In the genomic region with DNA sequence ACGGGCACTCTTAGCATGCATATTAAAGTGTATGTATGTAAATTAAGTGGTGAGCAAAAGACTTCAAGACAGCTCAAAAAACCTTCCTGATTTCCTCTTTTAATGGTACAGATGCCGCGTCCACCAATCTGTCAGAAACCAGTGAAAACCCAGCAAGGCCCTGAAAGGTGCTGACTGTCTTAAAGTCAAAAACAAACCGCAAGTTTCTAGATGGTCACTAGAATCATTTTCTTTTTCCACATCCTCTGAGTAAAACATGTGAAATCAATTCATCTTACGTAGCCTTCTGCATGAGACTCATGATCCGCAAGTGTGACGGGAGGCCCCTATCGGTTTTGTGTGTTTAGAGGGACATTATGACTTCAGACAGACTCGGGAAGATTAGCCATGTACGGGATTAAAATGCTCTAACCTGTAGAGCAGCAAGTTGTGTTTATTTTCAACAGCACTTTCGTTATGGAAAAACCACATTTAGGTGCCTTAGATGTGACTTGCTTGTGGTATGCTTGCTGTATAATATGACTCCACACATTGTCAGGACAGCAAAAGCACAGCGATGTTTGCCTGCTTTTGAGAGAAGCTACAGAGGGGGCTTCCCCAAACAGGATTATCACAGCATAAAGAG, we compare ENCODE assay signal across 12 cellular contexts.
DNase-seq lines count a peak whose midpoint lies in the region; ATAC-seq and TF ChIP-seq lines count a peak whose summit lies in the region.
"Had no signal": no experiment of that assay in that cellular context is flagged by ENCODE, and none has a peak within 500 bp of the region (broad histone marks: within the 10 kb centered on the region; RNA-seq: fewer than 3 reads in every experiment).

No MANE protein-coding gene starts in this region.

- peak overlapping the region; percentile 55 for H3K4me3 Mint-ChIP-seq in activated naive CD4-positive, alpha-beta T cell treated with anti-CD3 and anti-CD28 coated beads, Interleukin-2, amount 50 U/mL, for 24 hours
- H3K4me3 Mint-ChIP-seq in stimulated activated memory B cell treated with anti-CD40 and anti-IgM and Interleukin-4, amounts not matched to agents 10 μg/mL and 1 μg/mL and 100 μg/mL, for 72 hours, result peak overlapping the region; percentile 34
- H3K4me3 Mint-ChIP-seq in WTC11, result no peak overlapping the region

- H3K9me3 ChIP-seq in aorta (ENCODE audit: control insufficient read depth, low read length), result no peaks in the 10 kb centered on the region
- H3K9me3 ChIP-seq: left lung, tibial artery had no signal

- peaks cover 47% of the 10 kb centered on the region for H3K4me1 Mint-ChIP-seq in activated naive CD4-positive, alpha-beta T cell treated with anti-CD3 and anti-CD28 coated beads, Interleukin-2, amount 50 U/mL, for 24 hours
- H3K4me1 Mint-ChIP-seq in stimulated activated memory B cell treated with anti-CD40 and anti-IgM and Interleukin-4, amounts not matched to agents 10 μg/mL and 1 μg/mL and 100 μg/mL, for 72 hours, result peaks cover 51% of the 10 kb centered on the region
- peaks cover 5% of the 10 kb centered on the region; the same call in 1 of the 2 replicates for H3K4me1 Mint-ChIP-seq in WTC11

- no peak overlapping the region for H3K27ac ChIP-seq in aorta (ENCODE audit: low read depth in 1 of 2, low read length in 2 of 2)
- H3K27ac ChIP-seq: HL-60, left lung, tibial artery had no signal

- H3K36me3 ChIP-seq in aorta (ENCODE audit: control insufficient read depth in 1 of 2, insufficient read depth in 2 of 2, low read length in 1 of 2), result peaks cover 2 to 3% of the 10 kb centered on the region in 2 donors
- H3K36me3 ChIP-seq: left lung had no signal

- no peaks in the 10 kb centered on the region for H3K27me3 ChIP-seq in aorta (ENCODE audit: control insufficient read depth in 1 of 2, insufficient read depth in 2 of 2, low read length in 1 of 2)
- H3K27me3 ChIP-seq: left lung, tibial artery had no signal

- H3K9me3 Mint-ChIP-seq in activated naive CD4-positive, alpha-beta T cell treated with anti-CD3 and anti-CD28 coated beads, Interleukin-2, amount 50 U/mL, for 24 hours, result no peaks in the 10 kb centered on the region
- H3K9me3 Mint-ChIP-seq in stimulated activated memory B cell treated with anti-CD40 and anti-IgM and Interleukin-4, amounts not matched to agents 10 μg/mL and 1 μg/mL and 100 μg/mL, for 72 hours, result no peaks in the 10 kb centered on the region
- no peaks in the 10 kb centered on the region for H3K9me3 Mint-ChIP-seq in WTC11

- no peaks in the 10 kb centered on the region for H3K4me1 ChIP-seq in aorta (ENCODE audit: control insufficient read depth in 1 of 2, insufficient read depth in 2 of 2, low read length in 2 of 2)
- H3K4me1 ChIP-seq: left lung, tibial artery had no signal

- intact Hi-C loops in aorta (cut with DNase I), result no loop called here

- H3K4me3 ChIP-seq in aorta (ENCODE audit: low read length in 2 of 2), result no peak overlapping the region
- H3K4me3 ChIP-seq: left lung, tibial artery had no signal

- H3K27me3 Mint-ChIP-seq in activated naive CD4-positive, alpha-beta T cell treated with anti-CD3 and anti-CD28 coated beads, Interleukin-2, amount 50 U/mL, for 24 hours, result no peaks in the 10 kb centered on the region
- no peaks in the 10 kb centered on the region for H3K27me3 Mint-ChIP-seq in stimulated activated memory B cell treated with anti-CD40 and anti-IgM and Interleukin-4, amounts not matched to agents 10 μg/mL and 1 μg/mL and 100 μg/mL, for 72 hours
- no peaks in the 10 kb centered on the region for H3K27me3 Mint-ChIP-seq in WTC11 (ENCODE audit: low read depth)

- TF ChIP-seq CTCF in WTC11 (IDR thresholded peaks at IDR 0.05), result no peak

- peaks cover 8% of the 10 kb centered on the region for H3K36me3 Mint-ChIP-seq in activated naive CD4-positive, alpha-beta T cell treated with anti-CD3 and anti-CD28 coated beads, Interleukin-2, amount 50 U/mL, for 24 hours
- H3K36me3 Mint-ChIP-seq in stimulated activated memory B cell treated with anti-CD40 and anti-IgM and Interleukin-4, amounts not matched to agents 10 μg/mL and 1 μg/mL and 100 μg/mL, for 72 hours, result peaks cover 20% of the 10 kb centered on the region
- peaks cover 11% of the 10 kb centered on the region; the same call in 1 of the 2 replicates for H3K36me3 Mint-ChIP-seq in WTC11

- CTCF ChIA-PET in WTC11 (lab: Charles Lee), result no interaction called here

- DNase-seq in activated naive CD4-positive, alpha-beta T cell treated with anti-CD3 and anti-CD28 coated beads, Interleukin-2, amount 50 U/mL, for 16 hours, result no peak
- DNase-seq in NCI-H2196 (lab: John Stamatoyannopoulos, UW; ENCODE audit: unreplicated experiment) (no peak), aorta (no peak), WTC11 (ENCODE audit: low spot score) (no peak)
- DNase-seq: left lung, NCI-H524 treated with DMSO at 0.1 percent for 48 hours, tibial artery had no signal

- POLR2A ChIA-PET in WTC11 (lab: Charles Lee), result no interaction called here

- 93 to 96% methylated on average over 12 of the region's 12 CpGs for whole genome bisulfite sequencing in aorta, 2 donors

- ATAC-seq in HG02571 (IDR thresholded peaks at IDR 0.05; ENCODE audit: unreplicated experiment) (peak; percentile 94), HG03558 (IDR thresholded peaks at IDR 0.05; ENCODE audit: extremely low read depth, unreplicated experiment) (peak; percentile 92), aorta (ENCODE audit: low FRiP score) (no peak), WTC11 (no peak)
- ATAC-seq in stimulated activated memory B cell treated with anti-CD40 and anti-IgM and Interleukin-4, amounts not matched to agents 10 μg/mL and 1 μg/mL and 100 μg/mL, for 72 hours, result peak; percentile 89
- ATAC-seq: left lung had no signal

- peak overlapping the region; percentile 6 for H3K27ac Mint-ChIP-seq in activated naive CD4-positive, alpha-beta T cell treated with anti-CD3 and anti-CD28 coated beads, Interleukin-2, amount 50 U/mL, for 24 hours
- peak overlapping the region; percentile 70 for H3K27ac Mint-ChIP-seq in stimulated activated memory B cell treated with anti-CD40 and anti-IgM and Interleukin-4, amounts not matched to agents 10 μg/mL and 1 μg/mL and 100 μg/mL, for 72 hours
- H3K27ac Mint-ChIP-seq in WTC11, result no peak overlapping the region

TF ChIP-seq in WTC11, 78 proteins besides CTCF, POLR2A, EP300 and RAD21:
- TF ChIP-seq, protein P1, sequence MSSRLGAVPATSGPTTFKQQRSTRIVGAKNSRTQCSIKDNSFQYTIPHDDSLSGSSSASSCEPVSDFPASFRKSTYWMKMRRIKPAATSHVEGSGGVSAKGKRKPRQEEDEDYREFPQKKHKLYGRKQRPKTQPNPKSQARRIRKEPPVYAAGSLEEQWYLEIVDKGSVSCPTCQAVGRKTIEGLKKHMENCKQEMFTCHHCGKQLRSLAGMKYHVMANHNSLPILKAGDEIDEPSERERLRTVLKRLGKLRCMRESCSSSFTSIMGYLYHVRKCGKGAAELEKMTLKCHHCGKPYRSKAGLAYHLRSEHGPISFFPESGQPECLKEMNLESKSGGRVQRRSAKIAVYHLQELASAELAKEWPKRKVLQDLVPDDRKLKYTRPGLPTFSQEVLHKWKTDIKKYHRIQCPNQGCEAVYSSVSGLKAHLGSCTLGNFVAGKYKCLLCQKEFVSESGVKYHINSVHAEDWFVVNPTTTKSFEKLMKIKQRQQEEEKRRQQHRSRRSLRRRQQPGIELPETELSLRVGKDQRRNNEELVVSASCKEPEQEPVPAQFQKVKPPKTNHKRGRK (CRISPR knock-in tag; IDR thresholded peaks at IDR 0.05; ENCODE audit: borderline replicate concordance), result no peak
- TF ChIP-seq ZNF263 (CRISPR knock-in tag; IDR thresholded peaks at IDR 0.05; ENCODE audit: low read depth), result no peak
- TF ChIP-seq, protein P2, sequence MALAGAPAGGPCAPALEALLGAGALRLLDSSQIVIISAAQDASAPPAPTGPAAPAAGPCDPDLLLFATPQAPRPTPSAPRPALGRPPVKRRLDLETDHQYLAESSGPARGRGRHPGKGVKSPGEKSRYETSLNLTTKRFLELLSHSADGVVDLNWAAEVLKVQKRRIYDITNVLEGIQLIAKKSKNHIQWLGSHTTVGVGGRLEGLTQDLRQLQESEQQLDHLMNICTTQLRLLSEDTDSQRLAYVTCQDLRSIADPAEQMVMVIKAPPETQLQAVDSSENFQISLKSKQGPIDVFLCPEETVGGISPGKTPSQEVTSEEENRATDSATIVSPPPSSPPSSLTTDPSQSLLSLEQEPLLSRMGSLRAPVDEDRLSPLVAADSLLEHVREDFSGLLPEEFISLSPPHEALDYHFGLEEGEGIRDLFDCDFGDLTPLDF (CRISPR knock-in tag; IDR thresholded peaks at IDR 0.05), result no peak
- TF ChIP-seq, protein P3, sequence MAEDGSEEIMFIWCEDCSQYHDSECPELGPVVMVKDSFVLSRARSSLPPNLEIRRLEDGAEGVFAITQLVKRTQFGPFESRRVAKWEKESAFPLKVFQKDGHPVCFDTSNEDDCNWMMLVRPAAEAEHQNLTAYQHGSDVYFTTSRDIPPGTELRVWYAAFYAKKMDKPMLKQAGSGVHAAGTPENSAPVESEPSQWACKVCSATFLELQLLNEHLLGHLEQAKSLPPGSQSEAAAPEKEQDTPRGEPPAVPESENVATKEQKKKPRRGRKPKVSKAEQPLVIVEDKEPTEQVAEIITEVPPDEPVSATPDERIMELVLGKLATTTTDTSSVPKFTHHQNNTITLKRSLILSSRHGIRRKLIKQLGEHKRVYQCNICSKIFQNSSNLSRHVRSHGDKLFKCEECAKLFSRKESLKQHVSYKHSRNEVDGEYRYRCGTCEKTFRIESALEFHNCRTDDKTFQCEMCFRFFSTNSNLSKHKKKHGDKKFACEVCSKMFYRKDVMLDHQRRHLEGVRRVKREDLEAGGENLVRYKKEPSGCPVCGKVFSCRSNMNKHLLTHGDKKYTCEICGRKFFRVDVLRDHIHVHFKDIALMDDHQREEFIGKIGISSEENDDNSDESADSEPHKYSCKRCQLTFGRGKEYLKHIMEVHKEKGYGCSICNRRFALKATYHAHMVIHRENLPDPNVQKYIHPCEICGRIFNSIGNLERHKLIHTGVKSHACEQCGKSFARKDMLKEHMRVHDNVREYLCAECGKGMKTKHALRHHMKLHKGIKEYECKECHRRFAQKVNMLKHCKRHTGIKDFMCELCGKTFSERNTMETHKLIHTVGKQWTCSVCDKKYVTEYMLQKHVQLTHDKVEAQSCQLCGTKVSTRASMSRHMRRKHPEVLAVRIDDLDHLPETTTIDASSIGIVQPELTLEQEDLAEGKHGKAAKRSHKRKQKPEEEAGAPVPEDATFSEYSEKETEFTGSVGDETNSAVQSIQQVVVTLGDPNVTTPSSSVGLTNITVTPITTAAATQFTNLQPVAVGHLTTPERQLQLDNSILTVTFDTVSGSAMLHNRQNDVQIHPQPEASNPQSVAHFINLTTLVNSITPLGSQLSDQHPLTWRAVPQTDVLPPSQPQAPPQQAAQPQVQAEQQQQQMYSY (CRISPR knock-in tag; IDR thresholded peaks at IDR 0.05), result no peak
- TF ChIP-seq NR1H2 (CRISPR knock-in tag; IDR thresholded peaks at IDR 0.05), result no peak
- TF ChIP-seq TCF7 (CRISPR knock-in tag; IDR thresholded peaks at IDR 0.05; ENCODE audit: low read depth), result no peak
- TF ChIP-seq GABPB1 (CRISPR knock-in tag; IDR thresholded peaks at IDR 0.05), result no peak
- TF ChIP-seq IRF2 (CRISPR knock-in tag; IDR thresholded peaks at IDR 0.05; ENCODE audit: borderline replicate concordance, low read depth), result no peak
- no peak for TF ChIP-seq MXD4 (CRISPR knock-in tag; IDR thresholded peaks at IDR 0.05; ENCODE audit: borderline replicate concordance)
- TF ChIP-seq ZNF423 (CRISPR knock-in tag; IDR thresholded peaks at IDR 0.05), result no peak

Comparison
In these comparisons a context has a peak if more than half of its experiments do, and no peak if none do; other contexts are left out.
1. ATAC-seq: peak in HG02571 (single experiment), HG03558 (single experiment) and stimulated activated memory B cell treated with anti-CD40 and anti-IgM and Interleukin-4, amounts not matched to agents 10 μg/mL and 1 μg/mL and 100 μg/mL, for 72 hours (single experiment); none in aorta (single experiment) and WTC11 (single experiment).